ENCODE assay signal across 21 cellular contexts in the genomic region with DNA sequence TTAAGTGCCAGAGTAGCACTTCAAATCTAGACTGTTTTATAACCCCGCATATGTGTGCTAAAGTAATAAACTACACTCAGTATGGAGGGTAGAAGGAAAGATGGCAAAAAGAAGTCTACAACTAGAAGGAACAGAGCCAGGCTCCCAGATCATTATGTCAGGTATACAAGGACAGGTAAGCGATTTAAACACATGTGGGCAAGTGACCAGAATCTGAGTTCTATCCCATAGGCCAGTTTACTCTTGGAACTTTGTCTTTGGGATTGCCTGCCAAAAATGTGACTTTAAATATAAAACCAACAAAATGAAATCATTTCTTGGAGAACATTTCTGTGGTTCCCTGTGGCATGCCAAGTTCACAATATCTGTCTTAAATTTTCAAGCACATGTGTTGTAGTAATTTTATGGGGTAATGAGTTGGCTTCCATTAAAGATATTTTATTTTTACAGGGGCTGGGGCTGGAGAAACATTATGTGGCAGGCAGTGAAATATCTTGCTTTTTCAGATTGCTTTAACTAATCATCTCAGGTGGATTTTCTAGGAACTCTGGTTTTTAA.
"Had no signal": no experiment of that assay in that cellular context is flagged by ENCODE, and none has a peak within 500 bp of the region (broad histone marks: within the 10 kb centered on the region; RNA-seq: fewer than 3 reads in every experiment).

No MANE protein-coding gene starts in this region.

- DNase-seq: activated CD4-positive, alpha-beta T cell treated with anti-CD3 and anti-CD28 coated beads, Interleukin-2, amount 50 U/mL, for 4 hours; activated gamma-delta T cell; activated T-cell treated with anti-CD3 and anti-CD28 coated beads, Interleukin-2, amount 50 U/mL, for 72 hours; caudate nucleus; foreskin keratinocyte; glutamatergic neuron; hypothalamus; left lung; midbrain; nephron progenitor cell; nucleus accumbens; posterior cingulate gyrus; stimulated activated naive CD4-positive, alpha-beta T cell; upper lobe of right lung had no signal

- H3K4me1 ChIP-seq: foreskin keratinocyte, left lung, upper lobe of right lung had no signal

- H3K27ac ChIP-seq: foreskin keratinocyte, left lung, upper lobe of right lung had no signal

- H3K36me3 Mint-ChIP-seq: activated naive CD4-positive, alpha-beta T cell treated with anti-CD3 and anti-CD28 coated beads, Interleukin-2, amount 50 U/mL, for 24 hours; brain had no signal

- H3K36me3 ChIP-seq: left lung, upper lobe of right lung had no signal

- H3K27me3 ChIP-seq: foreskin keratinocyte, left lung, upper lobe of right lung had no signal

- H3K27ac Mint-ChIP-seq: activated naive CD4-positive, alpha-beta T cell treated with anti-CD3 and anti-CD28 coated beads, Interleukin-2, amount 50 U/mL, for 24 hours; nephron progenitor cell; T-helper 2 cell treated with Interferon-gamma antibody and Interleukin-4, amounts not matched to agents 5 μg/mL and 100 μg/mL, for 36 hours had no signal

- FAIRE-seq: colon, keratinocyte, TTC549 had no signal

- H3K9me3 Mint-ChIP-seq: activated naive CD4-positive, alpha-beta T cell treated with anti-CD3 and anti-CD28 coated beads, Interleukin-2, amount 50 U/mL, for 24 hours; activated T-cell treated with anti-CD3 and anti-CD28 coated beads, Interleukin-2, amount 50 U/mL, for 72 hours; T-helper 2 cell treated with Interferon-gamma antibody and Interleukin-4, amounts not matched to agents 5 μg/mL and 100 μg/mL, for 36 hours had no signal

- ATAC-seq: activated T-cell treated with anti-CD3 and anti-CD28 coated beads, Interleukin-2, amount 50 U/mL, for 72 hours; esophagus mucosa; foreskin keratinocyte; left lung; upper lobe of right lung had no signal

- H3K4me3 ChIP-seq: left lung, upper lobe of right lung had no signal

- H3K9me3 ChIP-seq: left lung, upper lobe of right lung had no signal

- H3K4me1 Mint-ChIP-seq: activated naive CD4-positive, alpha-beta T cell treated with anti-CD3 and anti-CD28 coated beads, Interleukin-2, amount 50 U/mL, for 24 hours; brain had no signal

- H3K4me3 Mint-ChIP-seq: activated naive CD4-positive, alpha-beta T cell treated with anti-CD3 and anti-CD28 coated beads, Interleukin-2, amount 50 U/mL, for 24 hours; activated T-cell treated with anti-CD3 and anti-CD28 coated beads, Interleukin-2, amount 50 U/mL, for 72 hours; brain; nephron progenitor cell; T-helper 2 cell treated with Interferon-gamma antibody and Interleukin-4, amounts not matched to agents 5 μg/mL and 100 μg/mL, for 36 hours had no signal
